In the genomic region with DNA sequence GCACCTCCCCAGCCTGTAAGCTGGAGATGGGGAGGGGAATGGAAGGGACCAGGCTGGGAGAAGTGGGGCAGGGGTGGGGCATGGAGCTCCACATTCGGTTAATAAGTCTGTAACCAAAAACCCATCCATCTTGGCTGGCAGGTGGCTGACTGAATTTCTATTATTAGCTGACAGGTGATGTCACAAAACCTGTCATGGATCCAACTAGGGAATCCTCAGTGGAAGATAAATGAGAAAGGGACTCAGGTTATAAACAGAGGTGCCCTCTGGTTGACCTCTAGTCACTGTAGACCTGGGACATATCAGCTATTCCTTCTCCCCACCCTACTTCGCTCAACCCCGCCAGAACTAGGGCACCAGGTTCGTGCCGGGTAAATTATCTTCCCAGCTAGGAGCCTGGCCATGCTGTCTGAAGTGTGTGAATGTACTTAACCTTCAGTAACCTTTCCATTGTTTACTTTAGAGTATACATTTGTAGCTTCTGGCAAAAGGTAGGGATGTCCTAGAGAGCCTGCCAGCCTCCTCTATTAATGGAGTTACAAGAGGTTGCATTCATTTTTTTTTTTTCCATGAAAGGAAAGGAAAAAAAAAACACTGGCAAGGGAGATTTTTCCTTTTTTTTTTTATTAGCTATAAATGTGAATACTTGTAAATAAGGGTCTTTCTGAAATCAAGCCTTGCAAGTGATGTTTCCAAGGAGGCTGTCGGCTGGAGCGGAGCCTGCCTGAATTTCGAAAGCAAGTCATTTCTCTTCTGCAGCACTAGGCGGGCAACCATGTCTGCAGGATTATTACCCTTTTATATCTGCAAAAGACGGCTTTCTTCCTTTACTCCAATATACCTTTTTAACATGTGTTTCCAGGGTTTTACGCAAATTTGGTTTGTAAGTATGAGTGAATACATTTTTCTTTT, we compare ENCODE assay signal across 1 cellular context.
TF ChIP-seq lines count a peak whose summit lies in the region.

No MANE protein-coding gene starts in this region.

TF ChIP-seq in endothelial cell of umbilical vein, 7 proteins besides CTCF, POLR2A, EP300 and RAD21:
- TF ChIP-seq EZH2 (IDR thresholded peaks at IDR 0.05; ENCODE audit: borderline replicate concordance, low read depth, low read length, severe bottlenecking) (no peak), JUN (IDR thresholded peaks at IDR 0.05; ENCODE audit: borderline replicate concordance, insufficient read depth, insufficient read length, low read depth) (no peak), FOS (IDR thresholded peaks at IDR 0.05; ENCODE audit: borderline replicate concordance, insufficient read depth, low read length) (no peak), GATA2 (IDR thresholded peaks at IDR 0.05; ENCODE audit: insufficient read depth, insufficient read length, low read depth, low read length) (no peak), MYC (IDR thresholded peaks at IDR 0.05; ENCODE audit: low read depth, low read length) (no peak), POLR2AphosphoS5 (IDR thresholded peaks at IDR 0.05; ENCODE audit: insufficient read depth, low read depth, low read length) (no peak)
- TF ChIP-seq, protein P1, sequence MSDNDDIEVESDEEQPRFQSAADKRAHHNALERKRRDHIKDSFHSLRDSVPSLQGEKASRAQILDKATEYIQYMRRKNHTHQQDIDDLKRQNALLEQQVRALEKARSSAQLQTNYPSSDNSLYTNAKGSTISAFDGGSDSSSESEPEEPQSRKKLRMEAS (IDR thresholded peaks at IDR 0.05; ENCODE audit: insufficient read depth, insufficient read length) = no peak
